ENCODE assay signal across 2 cellular contexts in genomic region chrX:13933851-13934250, GRCh38.
TF ChIP-seq lines count a peak whose summit lies in the region.

No MANE protein-coding gene starts in this region.

TF ChIP-seq in GM23338, 12 proteins besides CTCF, POLR2A, EP300 and RAD21:
- TF ChIP-seq, protein P1, sequence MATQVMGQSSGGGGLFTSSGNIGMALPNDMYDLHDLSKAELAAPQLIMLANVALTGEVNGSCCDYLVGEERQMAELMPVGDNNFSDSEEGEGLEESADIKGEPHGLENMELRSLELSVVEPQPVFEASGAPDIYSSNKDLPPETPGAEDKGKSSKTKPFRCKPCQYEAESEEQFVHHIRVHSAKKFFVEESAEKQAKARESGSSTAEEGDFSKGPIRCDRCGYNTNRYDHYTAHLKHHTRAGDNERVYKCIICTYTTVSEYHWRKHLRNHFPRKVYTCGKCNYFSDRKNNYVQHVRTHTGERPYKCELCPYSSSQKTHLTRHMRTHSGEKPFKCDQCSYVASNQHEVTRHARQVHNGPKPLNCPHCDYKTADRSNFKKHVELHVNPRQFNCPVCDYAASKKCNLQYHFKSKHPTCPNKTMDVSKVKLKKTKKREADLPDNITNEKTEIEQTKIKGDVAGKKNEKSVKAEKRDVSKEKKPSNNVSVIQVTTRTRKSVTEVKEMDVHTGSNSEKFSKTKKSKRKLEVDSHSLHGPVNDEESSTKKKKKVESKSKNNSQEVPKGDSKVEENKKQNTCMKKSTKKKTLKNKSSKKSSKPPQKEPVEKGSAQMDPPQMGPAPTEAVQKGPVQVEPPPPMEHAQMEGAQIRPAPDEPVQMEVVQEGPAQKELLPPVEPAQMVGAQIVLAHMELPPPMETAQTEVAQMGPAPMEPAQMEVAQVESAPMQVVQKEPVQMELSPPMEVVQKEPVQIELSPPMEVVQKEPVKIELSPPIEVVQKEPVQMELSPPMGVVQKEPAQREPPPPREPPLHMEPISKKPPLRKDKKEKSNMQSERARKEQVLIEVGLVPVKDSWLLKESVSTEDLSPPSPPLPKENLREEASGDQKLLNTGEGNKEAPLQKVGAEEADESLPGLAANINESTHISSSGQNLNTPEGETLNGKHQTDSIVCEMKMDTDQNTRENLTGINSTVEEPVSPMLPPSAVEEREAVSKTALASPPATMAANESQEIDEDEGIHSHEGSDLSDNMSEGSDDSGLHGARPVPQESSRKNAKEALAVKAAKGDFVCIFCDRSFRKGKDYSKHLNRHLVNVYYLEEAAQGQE (IDR thresholded peaks at IDR 0.05; ENCODE audit: unreplicated experiment) = no peak
- TF ChIP-seq ZNF462 (CRISPR knock-in tag; IDR thresholded peaks at IDR 0.05) (no peak), NANOG (IDR thresholded peaks at IDR 0.05; ENCODE audit: borderline replicate concordance) (no peak), ZNF331 (CRISPR knock-in tag; IDR thresholded peaks at IDR 0.05; ENCODE audit: low read depth) (no peak), CREB1 (CRISPR knock-in tag; IDR thresholded peaks at IDR 0.05; ENCODE audit: low read depth) (no peak), ZNF114 (CRISPR knock-in tag; IDR thresholded peaks at IDR 0.05) (no peak), EZH2 (IDR thresholded peaks at IDR 0.05; ENCODE audit: low read depth, unreplicated experiment) (no peak), JUNB (IDR thresholded peaks at IDR 0.05; ENCODE audit: unreplicated experiment) (no peak), STAT1 (IDR thresholded peaks at IDR 0.05; ENCODE audit: unreplicated experiment) (no peak), POLR2AphosphoS5 (IDR thresholded peaks at IDR 0.05; ENCODE audit: low read depth) (no peak), EZH2phosphoT487 (IDR thresholded peaks at IDR 0.05; ENCODE audit: unreplicated experiment) (no peak)
- TF ChIP-seq, protein P2, sequence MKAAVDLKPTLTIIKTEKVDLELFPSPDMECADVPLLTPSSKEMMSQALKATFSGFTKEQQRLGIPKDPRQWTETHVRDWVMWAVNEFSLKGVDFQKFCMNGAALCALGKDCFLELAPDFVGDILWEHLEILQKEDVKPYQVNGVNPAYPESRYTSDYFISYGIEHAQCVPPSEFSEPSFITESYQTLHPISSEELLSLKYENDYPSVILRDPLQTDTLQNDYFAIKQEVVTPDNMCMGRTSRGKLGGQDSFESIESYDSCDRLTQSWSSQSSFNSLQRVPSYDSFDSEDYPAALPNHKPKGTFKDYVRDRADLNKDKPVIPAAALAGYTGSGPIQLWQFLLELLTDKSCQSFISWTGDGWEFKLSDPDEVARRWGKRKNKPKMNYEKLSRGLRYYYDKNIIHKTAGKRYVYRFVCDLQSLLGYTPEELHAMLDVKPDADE (IDR thresholded peaks at IDR 0.05) = no peak
TF ChIP-seq in GM23338: peak in this region for 0.

TF ChIP-seq in SK-N-SH, 30 proteins besides CTCF, POLR2A, EP300 and RAD21 (continued from another document):
- TF ChIP-seq, protein P1 (IDR thresholded peaks at IDR 0.05; ENCODE audit: low read depth, low read length) = no peak
- TF ChIP-seq POLR2AphosphoS5 (IDR thresholded peaks at IDR 0.05; ENCODE audit: low read depth, low read length) (no peak), RFX5 (IDR thresholded peaks at IDR 0.05; ENCODE audit: low read length) (no peak), SMC3 (IDR thresholded peaks at IDR 0.05; ENCODE audit: low read depth, low read length) (no peak), TAF1 (IDR thresholded peaks at IDR 0.05; ENCODE audit: borderline replicate concordance, low read depth, low read length) (no peak), GATA2 (CRISPR knock-in tag; IDR thresholded peaks at IDR 0.05) (no peak), FOSL2 (IDR thresholded peaks at IDR 0.05; ENCODE audit: borderline replicate concordance, low read depth) (no peak), MEF2A (IDR thresholded peaks at IDR 0.05; ENCODE audit: borderline replicate concordance, low read depth) (no peak), ELF1 (IDR thresholded peaks at IDR 0.05) (no peak), JUND (IDR thresholded peaks at IDR 0.05) (no peak), CHD2 (IDR thresholded peaks at IDR 0.05; ENCODE audit: low read length, partially characterized antibody) (no peak), TCF12 (IDR thresholded peaks at IDR 0.05) (no peak)
